28 cellular contexts compared by ENCODE assay signal in genomic region chr1:3604997-3605823, GRCh38. TPM values are rescaled to one million over a fixed set of nuclear protein-coding genes. Genes with fewer than 3 reads are reported as not detected.
"Had no signal": no experiment of that assay in that cellular context is flagged by ENCODE, and none has a peak within 500 bp of the region (broad histone marks: within the 10 kb centered on the region; RNA-seq: fewer than 3 reads in every experiment).

No MANE protein-coding gene starts in this region.

- H3K4me2 ChIP-seq: neural progenitor cell had no signal

- H3K27ac ChIP-seq: breast epithelium, esophagus muscularis mucosa, foreskin keratinocyte, heart right ventricle, lower lobe of right lung, neural progenitor cell, skin epidermis, thoracic aorta, uterus had no signal

- H3K27me3 ChIP-seq: neural progenitor cell, uterus had no signal

- H3K9me3 ChIP-seq: breast epithelium, esophagus muscularis mucosa, heart right ventricle, lower lobe of right lung, thoracic aorta, uterus had no signal

- DNase-seq: activated B cell treated with CpG ODN at 0.5 μM for 24 hours; activated CD4-positive, alpha-beta T cell treated with anti-CD3 and anti-CD28 coated beads, Interleukin-2, amount 50 U/mL, for 1 hour; activated CD8-positive, alpha-beta memory T cell treated with anti-CD3 and anti-CD28 coated beads, Interleukin-2, amount 10 ng/mL, durations not matched to agents 7 days and 5 days; activated CD8-positive, alpha-beta T cell treated with anti-CD3 and anti-CD28 coated beads, Interleukin-2, amount 10 ng/mL, durations not matched to agents 7 days and 5 days; activated naive CD4-positive, alpha-beta T cell; activated T-cell treated with anti-CD3 and anti-CD28 coated beads, Interleukin-2, amount 50 U/mL, for 72 hours; endodermal cell; foreskin keratinocyte; heart right ventricle; kidney glomerular epithelial cell; lower lobe of right lung; mesenchymal stem cell; natural killer cell; stimulated activated CD4-positive, alpha-beta T cell treated with anti-CD3 and anti-CD28 coated beads, Interleukin-12 subunit alpha, Interleukin-12 subunit beta, amount 100 ng/mL, for 4 hours; stimulated activated CD4-positive, alpha-beta T cell treated with anti-CD3 and anti-CD28 coated beads, Interleukin-4, amount 100 ng/mL, for 1 hour; trophoblast cell; uterus had no signal

- ATAC-seq: activated CD8-positive, alpha-beta memory T cell treated with anti-CD3 and anti-CD28 coated beads, Interleukin-2, amount 10 ng/mL, durations not matched to agents 7 days and 5 days; activated CD8-positive, alpha-beta T cell treated with anti-CD3 and anti-CD28 coated beads, Interleukin-2, amount 10 ng/mL, durations not matched to agents 7 days and 5 days; activated naive CD4-positive, alpha-beta T cell treated with anti-CD3 and anti-CD28 coated beads, Interleukin-2, amount 50 U/mL, for 72 hours; activated T-cell treated with anti-CD3 and anti-CD28 coated beads, Interleukin-2, amount 50 U/mL, for 72 hours; heart right ventricle; left lobe of liver; lower lobe of right lung; natural killer cell; sciatic nerve; stimulated activated effector memory CD8-positive, alpha-beta T cell treated with anti-CD3 and anti-CD28 coated beads, Interleukin-12 subunit alpha, Interleukin-12 subunit beta, amount 100 ng/mL, for 72 hours had no signal

- H3K36me3 ChIP-seq: breast epithelium, esophagus muscularis mucosa, heart right ventricle, lower lobe of right lung, neural progenitor cell, thoracic aorta, uterus had no signal

- H3K4me1 ChIP-seq: foreskin keratinocyte, uterus had no signal

- H3K4me3 ChIP-seq: breast epithelium, esophagus muscularis mucosa, heart right ventricle, lower lobe of right lung, neural progenitor cell, skin epidermis, thoracic aorta, uterus had no signal

- H3K9ac ChIP-seq: neural progenitor cell had no signal

- H2AFZ ChIP-seq: neural progenitor cell had no signal

RNA-seq across cellular contexts. Expression of gene TP73, which starts 47.1 kb away (rescaled TPM):
- total RNA-seq: esophagus muscularis mucosa, omental fat pad, posterior vena cava, sciatic nerve, thoracic aorta had no signal
